ENCODE assay signal across 33 cellular contexts in genomic region chr15:39393575-39394335, GRCh38.
A peak's percentile ranks its signal among the peaks of the same experiment; 100 is the strongest.
DNase-seq lines count a peak whose midpoint lies in the region; ATAC-seq, FAIRE-seq and TF ChIP-seq lines count a peak whose summit lies in the region.
"Had no signal": no experiment of that assay in that cellular context is flagged by ENCODE, and none has a peak within 500 bp of the region (broad histone marks: within the 10 kb centered on the region; RNA-seq: fewer than 3 reads in every experiment).

No MANE protein-coding gene starts in this region.

- TF ChIP-seq EP300 in GM12878 (IDR thresholded peaks at IDR 0.05; ENCODE audit: borderline replicate concordance in 1 of 2, control insufficient read depth in 1 of 2, low read depth in 2 of 2, low read length in 2 of 2), result no peak

- intact Hi-C loops in Caco-2 (cut with micrococcal nuclease; ENCODE audit: unreplicated experiment) (no loop called here), GM12878 (cut with micrococcal nuclease; ENCODE audit: unreplicated experiment) (no loop called here), upper lobe of right lung (cut with DNase I) (no loop called here), Calu3 (cut with micrococcal nuclease; ENCODE audit: unreplicated experiment) (no loop called here)

- SMC1A ChIA-PET in GM12878 (lab: Charles Lee; ENCODE audit: uncharacterized antibody, unreplicated experiment), result no interaction called here

- no peak for TF ChIP-seq RAD21 in GM12878 (IDR thresholded peaks at IDR 0.05; ENCODE audit: insufficient read depth, low read depth, low read length)

- H3K27ac Mint-ChIP-seq in Caco-2 (ENCODE audit: unreplicated experiment) (peak overlapping the region; percentile 86), Calu3 (ENCODE audit: unreplicated experiment) (no peak overlapping the region)
- H3K27ac Mint-ChIP-seq: activated CD4-positive, alpha-beta T cell treated with anti-CD3 and anti-CD28 coated beads, Interleukin-2, amount 10 ng/mL, durations not matched to agents 7 days and 5 days; activated naive CD8-positive, alpha-beta T cell; B cell; IgD-negative memory B cell; immature natural killer cell; memory B cell; stimulated activated naive CD8-positive, alpha-beta T cell treated with anti-CD3 and anti-CD28 coated beads, Interleukin-15, amount 100 ng/mL, for 72 hours; WTC11 had no signal

- RAD21 ChIA-PET in GM12878 (lab: Charles Lee; ENCODE audit: unreplicated experiment), result no interaction called here

- H3K27me3 Mint-ChIP-seq in Caco-2 (ENCODE audit: insufficient read depth, unreplicated experiment) (no peaks in the 10 kb centered on the region), Calu3 (ENCODE audit: unreplicated experiment) (no peaks in the 10 kb centered on the region)
- H3K27me3 Mint-ChIP-seq: activated naive CD8-positive, alpha-beta T cell had no signal

- H3K4me1 ChIP-seq in Caco-2, result peaks cover 35% of the 10 kb centered on the region
- no peaks in the 10 kb centered on the region for H3K4me1 ChIP-seq in GM12878 (ENCODE audit: control insufficient read depth, insufficient read depth, low read length)
- no peaks in the 10 kb centered on the region for H3K4me1 ChIP-seq in upper lobe of right lung
- H3K4me1 ChIP-seq: right atrium auricular region, uterus had no signal

- CTCF ChIA-PET in Caco-2 (lab: Charles Lee), result interaction anchor here (1.3 kb wide), 1 partner anchor 45 kb away, joined by 3 read pairs; no protein-coding TSS in a partner anchor
- CTCF ChIA-PET in GM12878 (lab: Yijun Ruan, JAX), result no interaction called here
- CTCF ChIA-PET in Calu3 (lab: Charles Lee), result no interaction called here

- H3K9me3 Mint-ChIP-seq in Caco-2 (ENCODE audit: unreplicated experiment) (peaks cover 12% of the 10 kb centered on the region), Calu3 (ENCODE audit: low read depth, unreplicated experiment) (peaks cover 3% of the 10 kb centered on the region)
- H3K9me3 Mint-ChIP-seq: activated CD4-positive, alpha-beta T cell treated with anti-CD3 and anti-CD28 coated beads, Interleukin-2, amount 10 ng/mL, durations not matched to agents 7 days and 5 days; IgD-negative memory B cell; memory B cell; neural crest cell; stimulated activated naive CD8-positive, alpha-beta T cell treated with anti-CD3 and anti-CD28 coated beads, Interleukin-15, amount 100 ng/mL, for 72 hours; WTC11 had no signal

- no TSS peak for BruUV-seq in Caco-2 (replicated peaks; lab: Mats Ljungman, UMichigan)
- BruUV-seq in GM12878 (replicated peaks; lab: Mats Ljungman, UMichigan), result no TSS peak
- BruUV-seq in Calu3 (replicated peaks; lab: Mats Ljungman, UMichigan), result no TSS peak

- H3K9me3 ChIP-seq in Caco-2, result no peaks in the 10 kb centered on the region
- no peaks in the 10 kb centered on the region for H3K9me3 ChIP-seq in GM12878 (replicated peaks; ENCODE audit: control insufficient read depth, insufficient read depth, low read length)
- H3K9me3 ChIP-seq in upper lobe of right lung, result no peaks in the 10 kb centered on the region
- H3K9me3 ChIP-seq: right atrium auricular region, thoracic aorta, uterus had no signal

- no peak overlapping the region for H2AFZ ChIP-seq in GM12878 (ENCODE audit: control insufficient read depth, low read depth, low read length)

- H3K27ac ChIP-seq in GM12878 (ENCODE audit: control insufficient read depth, insufficient read depth) (no peak overlapping the region), upper lobe of right lung (no peak overlapping the region)
- H3K27ac ChIP-seq: right atrium auricular region, thoracic aorta, uterus had no signal

- peak overlapping the region; percentile 34 for H3K4me3 Mint-ChIP-seq in Caco-2 (ENCODE audit: unreplicated experiment)
- H3K4me3 Mint-ChIP-seq in Calu3 (ENCODE audit: low read depth, unreplicated experiment), result no peak overlapping the region
- H3K4me3 Mint-ChIP-seq: activated CD4-positive, alpha-beta T cell treated with anti-CD3 and anti-CD28 coated beads, Interleukin-2, amount 10 ng/mL, durations not matched to agents 7 days and 5 days; activated naive CD8-positive, alpha-beta T cell; B cell; IgD-negative memory B cell; immature natural killer cell; memory B cell; neural crest cell; stimulated activated naive CD8-positive, alpha-beta T cell treated with anti-CD3 and anti-CD28 coated beads, Interleukin-15, amount 100 ng/mL, for 72 hours; WTC11 had no signal

- H3K9ac ChIP-seq in GM12878 (ENCODE audit: control insufficient read depth, insufficient read depth, low read length), result no peak overlapping the region

- FAIRE-seq in GM12878 (lab: Jason Lieb, UNC), result no peak
- FAIRE-seq: bronchial epithelial cell had no signal

- TF ChIP-seq CTCF in Caco-2 (IDR thresholded peaks at IDR 0.05; ENCODE audit: insufficient read depth in 1 of 2, low read depth in 1 of 2, low read length in 1 of 2, severe bottlenecking in 1 of 2, unreplicated experiment in 1 of 2) (no peak), GM12878 (IDR thresholded peaks at IDR 0.05 in 2 of 3, conservative IDR thresholded peaks at IDR 0.05 in 1 of 3; ENCODE audit: control insufficient read depth in 2 of 3, extremely low read depth in 1 of 3, insufficient read depth in 1 of 3, low read depth in 3 of 3, low read length in 3 of 3) (no peak), upper lobe of right lung (IDR thresholded peaks at IDR 0.05) (no peak), Calu3 (IDR thresholded peaks at IDR 0.05; ENCODE audit: unreplicated experiment) (no peak)

- peaks cover 10% of the 10 kb centered on the region for H3K36me3 Mint-ChIP-seq in Caco-2 (ENCODE audit: insufficient read depth, unreplicated experiment)
- no peaks in the 10 kb centered on the region for H3K36me3 Mint-ChIP-seq in Calu3 (ENCODE audit: insufficient read depth, unreplicated experiment)
- H3K36me3 Mint-ChIP-seq: activated naive CD8-positive, alpha-beta T cell; IgD-negative memory B cell; immature natural killer cell; memory B cell; WTC11 had no signal

- no peak overlapping the region for H3K4me2 ChIP-seq in GM12878 (ENCODE audit: control insufficient read depth, insufficient read depth)

- ATAC-seq in GM12878 (peak; percentile 34), upper lobe of right lung (no peak), HG03442 (IDR thresholded peaks at IDR 0.05; ENCODE audit: unreplicated experiment) (no peak)
- ATAC-seq: Panc1; stimulated activated naive CD8-positive, alpha-beta T cell treated with anti-CD3 and anti-CD28 coated beads, Interleukin-15, amount 100 ng/mL, for 72 hours; WTC11 had no signal

- in situ Hi-C loops in GM12878 (cut with MboI), result no loop called here

- DNase-seq in Caco-2 (peak; percentile 42 to 66), LoVo (ENCODE audit: low spot score) (peak; percentile 83), GM12878 (ENCODE audit: low read depth, low spot score) (no peak), myocyte (ENCODE audit: low read depth) (peak; percentile 29), upper lobe of right lung (no peak), Calu3 (no peak), NCI-H1092 (lab: John Stamatoyannopoulos, UW) (no peak)
- DNase-seq: ACHN; activated CD4-positive, alpha-beta T cell treated with anti-CD3 and anti-CD28 coated beads, Interleukin-2, amount 10 ng/mL, durations not matched to agents 7 days and 5 days; activated effector memory CD4-positive, alpha-beta T cell treated with Interleukin-2 at 50 U/mL for 16 hours; activated T-cell treated with anti-CD3 and anti-CD28 coated beads, Interleukin-2, amount 50 U/mL, for 1 hour; anterior cingulate cortex; DMS153; GDM1; HCEC 1CT; immature natural killer cell; NCI-H2081; NCI-H345; SHP77 treated with DMSO at 0.1 percent for 48 hours; stimulated activated CD8-positive, alpha-beta memory T cell treated with anti-CD3 and anti-CD28 coated beads, Interleukin-4, amount 100 ng/mL, for 48 hours; stimulated activated naive CD8-positive, alpha-beta T cell treated with anti-CD3 and anti-CD28 coated beads, Interleukin-15, amount 100 ng/mL, for 72 hours; uterus had no signal

- H3K36me3 ChIP-seq in Caco-2 (ENCODE audit: control insufficient read depth, insufficient read depth, low read length) (no peaks in the 10 kb centered on the region; the same call in 1 of the 2 replicates), GM12878 (ENCODE audit: control insufficient read depth in 2 of 2, insufficient read depth in 2 of 2, low read length in 1 of 2) (no peaks in the 10 kb centered on the region), upper lobe of right lung (no peaks in the 10 kb centered on the region)
- H3K36me3 ChIP-seq: right atrium auricular region, thoracic aorta, uterus had no signal

- peaks cover 42% of the 10 kb centered on the region for H3K4me1 Mint-ChIP-seq in Caco-2 (ENCODE audit: low read depth, unreplicated experiment)
- peaks cover 8% of the 10 kb centered on the region for H3K4me1 Mint-ChIP-seq in Calu3 (ENCODE audit: low read depth, unreplicated experiment)
- H3K4me1 Mint-ChIP-seq: activated CD4-positive, alpha-beta T cell treated with anti-CD3 and anti-CD28 coated beads, Interleukin-2, amount 10 ng/mL, durations not matched to agents 7 days and 5 days; B cell; IgD-negative memory B cell; memory B cell; neural crest cell; stimulated activated naive CD8-positive, alpha-beta T cell treated with anti-CD3 and anti-CD28 coated beads, Interleukin-15, amount 100 ng/mL, for 72 hours; WTC11 had no signal

- H3K4me3 ChIP-seq in Caco-2 (ENCODE audit: low read depth, low read length), result no peak overlapping the region
- H3K4me3 ChIP-seq in GM12878, result no peak overlapping the region
- H3K4me3 ChIP-seq in upper lobe of right lung, result no peak overlapping the region
- H3K4me3 ChIP-seq: right atrium auricular region, thoracic aorta, uterus had no signal

- WGBS in GM12878 (ENCODE audit: insufficient coverage, insufficient replicate concordance, low lambda C conversion rate, missing lambda C conversion rate), result 0% methylated on average over 4 of the region's 4 CpGs

- H3K79me2 ChIP-seq in GM12878 (ENCODE audit: control insufficient read depth, insufficient read depth, low read length), result no peaks in the 10 kb centered on the region

- no peaks in the 10 kb centered on the region for H4K20me1 ChIP-seq in GM12878 (ENCODE audit: control insufficient read depth, insufficient read depth)

- TF ChIP-seq POLR2A in GM12878 (IDR thresholded peaks at IDR 0.05; ENCODE audit: low read depth, low read length), result no peak

- H3K27me3 ChIP-seq in Caco-2 (replicated peaks; ENCODE audit: control insufficient read depth, insufficient read depth, low read length), result no peaks in the 10 kb centered on the region
- H3K27me3 ChIP-seq in GM12878 (replicated peaks in 1 of 2; ENCODE audit: control insufficient read depth in 2 of 2, insufficient read depth in 2 of 2, low read length in 1 of 2), result no peaks in the 10 kb centered on the region; a peak in 1 of 4 replicates
- H3K27me3 ChIP-seq in upper lobe of right lung, result no peaks in the 10 kb centered on the region
- H3K27me3 ChIP-seq: right atrium auricular region, uterus had no signal

- POLR2A ChIA-PET in Caco-2 (lab: Charles Lee), result interaction anchor here (1.1 to 1.7 kb wide), 2 partner anchors 21 to 187 kb away, joined by 3 to 5 read pairs; partner anchors contain the start of gene THBS1
- POLR2A ChIA-PET in GM12878 (lab: Charles Lee), result no interaction called here

TF ChIP-seq in GM12878, 131 proteins besides CTCF, POLR2A, EP300 and RAD21 (continues in another document):
- TF ChIP-seq TCF12 (IDR thresholded peaks at IDR 0.05; ENCODE audit: low read depth, low read length) (no peak), YY1 (IDR thresholded peaks at IDR 0.05; ENCODE audit: low read depth, low read length) (no peak), CHD2 (IDR thresholded peaks at IDR 0.05; ENCODE audit: borderline replicate concordance, low read depth, low read length) (no peak), BHLHE40 (IDR thresholded peaks at IDR 0.05; ENCODE audit: borderline replicate concordance in 1 of 2, low read depth in 2 of 2, low read length in 1 of 2) (no peak)

Comparison
In these comparisons a context has a peak if more than half of its experiments do, and no peak if none do; other contexts are left out.
1. DNase-seq: peak in Caco-2 (2 of 2), LoVo (single experiment) and myocyte (single experiment); none in GM12878 (single experiment), upper lobe of right lung (single experiment), Calu3 (single experiment) and NCI-H1092 (single experiment).